In the genomic region with DNA sequence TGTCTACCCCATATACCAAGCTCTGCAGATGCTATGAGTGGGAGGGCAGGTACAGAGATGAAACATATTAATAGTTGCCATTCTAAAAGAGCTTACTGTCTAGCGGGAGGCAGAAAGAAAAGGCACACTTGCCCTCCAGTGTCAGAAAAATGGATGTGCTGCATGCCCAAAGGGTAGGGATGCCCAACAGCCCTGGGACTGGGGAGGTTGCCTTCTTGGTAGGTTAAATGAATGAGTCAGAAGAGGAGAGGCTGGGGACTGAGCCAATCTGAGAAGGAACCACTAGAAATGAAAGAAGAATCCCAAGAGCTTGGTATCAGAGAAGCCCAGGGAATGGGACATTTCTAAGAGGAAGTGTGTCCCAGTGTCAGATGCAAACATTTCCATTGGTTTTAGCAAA, we compare ENCODE assay signal across 8 cellular contexts. TPM values are rescaled to one million over a fixed set of nuclear protein-coding genes. Genes with fewer than 3 reads are reported as not detected.
A peak's percentile ranks its signal among the peaks of the same experiment; 100 is the strongest.
DNase-seq lines count a peak whose midpoint lies in the region; ATAC-seq lines count a peak whose summit lies in the region.

No MANE protein-coding gene starts in this region.

- no peak overlapping the region for H4K8ac ChIP-seq in neuronal stem cell (ENCODE audit: low read depth, low read length)

- H3K9ac ChIP-seq in muscle layer of colon (ENCODE audit: low read length) (no peak overlapping the region), neuronal stem cell (ENCODE audit: low read depth, low read length, poor library complexity) (no peak overlapping the region)

- no peak overlapping the region for H2AFZ ChIP-seq in neuronal stem cell (ENCODE audit: low read length)

- H3K4me2 ChIP-seq in neuronal stem cell (ENCODE audit: insufficient read depth, low read length, poor library complexity, severe bottlenecking), result no peak overlapping the region

- H3K36me3 ChIP-seq in muscle layer of colon (ENCODE audit: insufficient read depth, low read length) (no peaks in the 10 kb centered on the region), neuronal stem cell (replicated peaks in 1 of 2; ENCODE audit: control insufficient read depth in 2 of 2, insufficient read depth in 2 of 2, low read length in 2 of 2) (no peaks in the 10 kb centered on the region)

- no peak overlapping the region for H3K14ac ChIP-seq in neuronal stem cell (ENCODE audit: low read length)

- no CpG with 5 or more reads among the region's 1 CpG for WGBS in neuronal stem cell (ENCODE audit: extremely low coverage in 2 of 2, insufficient read length in 2 of 2, insufficient replicate concordance in 1 of 2), 2 donors

- ATAC-seq in HG02970 (IDR thresholded peaks at IDR 0.05; ENCODE audit: low FRiP score, unreplicated experiment) (no peak), GM19467 (IDR thresholded peaks at IDR 0.05; ENCODE audit: unreplicated experiment) (no peak)

- H2BK12ac ChIP-seq in neuronal stem cell (ENCODE audit: low read length), result no peak overlapping the region

- intact Hi-C loops in activated T-helper 1 cell treated with anti-CD3 and anti-CD28 coated beads, Interleukin-12 subunit alpha, Interleukin-12 subunit beta, Interleukin-2, Interleukin-4 antibody, amounts not matched to agents 30 ng/mL and 10 ng/mL and 1 ng/mL, durations not matched to agents 14 hours and 24 hours and 36 hours (cut with micrococcal nuclease), result loop anchor here (5.0 to 10.0 kb wide), 2 partner anchors 404 to 719 kb away; partner anchors contain the start of genes ANGPTL5 and CEP126

- H3K4me3 ChIP-seq in GM08714 (ENCODE audit: low read length) (peak overlapping the region; percentile 99), muscle layer of colon (ENCODE audit: low read depth in 1 of 2, low read length in 2 of 2) (peak overlapping the region in 1 of 2 donors; percentile 82), neuronal stem cell (ENCODE audit: low read length in 2 of 2) (no peak overlapping the region)
- H3K4me3 ChIP-seq in Jurkat, Clone E6-1 (ENCODE audit: low read length), result peak overlapping the region; percentile 71

- H3K27ac ChIP-seq in muscle layer of colon (ENCODE audit: low read depth, low read length), result peak overlapping the region; percentile 0
- H3K27ac ChIP-seq in neuronal stem cell (replicated peaks; ENCODE audit: low read length), result no peak overlapping the region

- H3K4me3 Mint-ChIP-seq in activated T-helper 1 cell treated with anti-CD3 and anti-CD28 coated beads, Interleukin-12 subunit alpha, Interleukin-12 subunit beta, Interleukin-2, Interleukin-4 antibody, amounts not matched to agents 30 ng/mL and 10 ng/mL and 1 ng/mL, durations not matched to agents 14 hours and 24 hours and 36 hours, result peak overlapping the region; percentile 97

- H2BK5ac ChIP-seq in neuronal stem cell (ENCODE audit: low read length), result no peak overlapping the region

- H2AK5ac ChIP-seq in neuronal stem cell (ENCODE audit: low read depth, low read length), result no peak overlapping the region

- H3K23ac ChIP-seq in neuronal stem cell (ENCODE audit: low read depth, low read length, poor library complexity), result no peak overlapping the region

- no peak for DNase-seq in Jurkat, Clone E6-1 (ENCODE audit: low read depth, low spot score)
- peak; percentile 40 for DNase-seq in activated T-helper 1 cell treated with anti-CD3 and anti-CD28 coated beads, Interleukin-12 subunit alpha, Interleukin-12 subunit beta, Interleukin-2, Interleukin-4 antibody, amounts not matched to agents 30 ng/mL and 10 ng/mL and 1 ng/mL, durations not matched to agents 14 hours and 24 hours and 36 hours (ENCODE audit: low spot score)
- DNase-seq in ureter (ENCODE audit: low spot score) (no peak), neuronal stem cell (ENCODE audit: low spot score) (no peak)

- H3K4ac ChIP-seq in neuronal stem cell (ENCODE audit: low read length), result no peak overlapping the region

- H3K36me3 Mint-ChIP-seq in activated T-helper 1 cell treated with anti-CD3 and anti-CD28 coated beads, Interleukin-12 subunit alpha, Interleukin-12 subunit beta, Interleukin-2, Interleukin-4 antibody, amounts not matched to agents 30 ng/mL and 10 ng/mL and 1 ng/mL, durations not matched to agents 14 hours and 24 hours and 36 hours (ENCODE audit: low read depth), result peaks cover 37% of the 10 kb centered on the region

- H2BK15ac ChIP-seq in neuronal stem cell (ENCODE audit: low read length), result no peak overlapping the region

- H3K4me1 Mint-ChIP-seq in activated T-helper 1 cell treated with anti-CD3 and anti-CD28 coated beads, Interleukin-12 subunit alpha, Interleukin-12 subunit beta, Interleukin-2, Interleukin-4 antibody, amounts not matched to agents 30 ng/mL and 10 ng/mL and 1 ng/mL, durations not matched to agents 14 hours and 24 hours and 36 hours (ENCODE audit: low read depth), result peaks cover 66% of the 10 kb centered on the region

- H3K27me3 Mint-ChIP-seq in activated T-helper 1 cell treated with anti-CD3 and anti-CD28 coated beads, Interleukin-12 subunit alpha, Interleukin-12 subunit beta, Interleukin-2, Interleukin-4 antibody, amounts not matched to agents 30 ng/mL and 10 ng/mL and 1 ng/mL, durations not matched to agents 14 hours and 24 hours and 36 hours (ENCODE audit: insufficient read depth), result no peaks in the 10 kb centered on the region

- H3K4me1 ChIP-seq in muscle layer of colon (ENCODE audit: insufficient read depth, low read length) (peaks cover 42% of the 10 kb centered on the region), neuronal stem cell (ENCODE audit: control insufficient read depth in 2 of 2, insufficient read depth in 1 of 2, low read depth in 1 of 2, low read length in 2 of 2) (no peaks in the 10 kb centered on the region)

- H3K9me3 Mint-ChIP-seq in activated T-helper 1 cell treated with anti-CD3 and anti-CD28 coated beads, Interleukin-12 subunit alpha, Interleukin-12 subunit beta, Interleukin-2, Interleukin-4 antibody, amounts not matched to agents 30 ng/mL and 10 ng/mL and 1 ng/mL, durations not matched to agents 14 hours and 24 hours and 36 hours, result no peaks in the 10 kb centered on the region

- no peak overlapping the region for H2BK120ac ChIP-seq in neuronal stem cell (ENCODE audit: low read depth, low read length)

- H3K27me3 ChIP-seq in muscle layer of colon (ENCODE audit: control insufficient read depth in 1 of 2, insufficient read depth in 2 of 2, low read length in 2 of 2) (no peaks in the 10 kb centered on the region), neuronal stem cell (ENCODE audit: control insufficient read depth in 3 of 3, insufficient read depth in 3 of 3, low read depth in 1 of 3, low read length in 3 of 3) (peaks cover 0 to 13% (median 0%) of the 10 kb centered on the region in 3 experiments)

- H4K91ac ChIP-seq in neuronal stem cell (ENCODE audit: low read depth, low read length, poor library complexity), result no peak overlapping the region

- no peak overlapping the region for H3K18ac ChIP-seq in neuronal stem cell (ENCODE audit: low read length)

- H3K9me3 ChIP-seq in muscle layer of colon (ENCODE audit: low read length), result no peaks in the 10 kb centered on the region
- H3K9me3 ChIP-seq in neuronal stem cell (replicated peaks in 1 of 2; ENCODE audit: control insufficient read depth in 2 of 2, insufficient read depth in 1 of 2, low read depth in 1 of 2, low read length in 2 of 2), result no peaks in the 10 kb centered on the region

- no peaks in the 10 kb centered on the region for H3K79me1 ChIP-seq in neuronal stem cell (ENCODE audit: low read depth, low read length)

- H3K27ac Mint-ChIP-seq in activated T-helper 1 cell treated with anti-CD3 and anti-CD28 coated beads, Interleukin-12 subunit alpha, Interleukin-12 subunit beta, Interleukin-2, Interleukin-4 antibody, amounts not matched to agents 30 ng/mL and 10 ng/mL and 1 ng/mL, durations not matched to agents 14 hours and 24 hours and 36 hours, result peak overlapping the region; percentile 95

RNA-seq across cellular contexts. Expression of gene BIRC3, which starts 1.2 kb away (rescaled TPM):
- 3.5 TPM for polyA plus RNA-seq in Jurkat, Clone E6-1 (2012; ENCODE audit: insufficient read depth, insufficient read length)
- 101 and 108 TPM in 2 replicates for total RNA-seq in activated T-helper 1 cell treated with anti-CD3 and anti-CD28 coated beads, Interleukin-12 subunit alpha, Interleukin-12 subunit beta, Interleukin-2, Interleukin-4 antibody, amounts not matched to agents 30 ng/mL and 10 ng/mL and 1 ng/mL, durations not matched to agents 14 hours and 24 hours and 36 hours
- 15.5 TPM for total RNA-seq in ureter
- polyA plus RNA-seq in neuronal stem cell (2013, experiment 1 of 2), result 0.06 TPM
- polyA plus RNA-seq in neuronal stem cell (2013, experiment 2 of 2), result 0.18 TPM

RNA-seq across cellular contexts. Expression of gene BIRC2, which starts 28.5 kb away (rescaled TPM):
- polyA plus RNA-seq in Jurkat, Clone E6-1 (2012; ENCODE audit: insufficient read depth, insufficient read length), result 17.6 TPM
- 30.6 and 33.3 TPM in 2 replicates for total RNA-seq in activated T-helper 1 cell treated with anti-CD3 and anti-CD28 coated beads, Interleukin-12 subunit alpha, Interleukin-12 subunit beta, Interleukin-2, Interleukin-4 antibody, amounts not matched to agents 30 ng/mL and 10 ng/mL and 1 ng/mL, durations not matched to agents 14 hours and 24 hours and 36 hours
- 44.4 TPM for total RNA-seq in ureter
- polyA plus RNA-seq in neuronal stem cell (2013, experiment 1 of 2), result 35.9 TPM
- 37.3 TPM for polyA plus RNA-seq in neuronal stem cell (2013, experiment 2 of 2)

Comparison
In these comparisons a context has a peak if more than half of its experiments do, and no peak if none do; other contexts are left out.
1. H3K4me3 ChIP-seq: peak in GM08714 (single experiment) and Jurkat, Clone E6-1 (single experiment); none in neuronal stem cell (0 of 2).